In genomic region chr6:160265869-160266476, GRCh38 we compare ENCODE assay signal across 13 cellular contexts.
DNase-seq lines count a peak whose midpoint lies in the region; ATAC-seq and TF ChIP-seq lines count a peak whose summit lies in the region.
"Had no signal": no experiment of that assay in that cellular context is flagged by ENCODE, and none has a peak within 500 bp of the region (broad histone marks: within the 10 kb centered on the region; RNA-seq: fewer than 3 reads in every experiment).

No MANE protein-coding gene starts in this region.

- H3K27me3 ChIP-seq in parathyroid adenoma (ENCODE audit: control insufficient read depth, insufficient read depth, low read length) = no peaks in the 10 kb centered on the region
- H3K27me3 ChIP-seq: cardiac muscle cell had no signal

- no peak overlapping the region for H3K4me3 ChIP-seq in parathyroid adenoma (ENCODE audit: low read depth, low read length)
- H3K4me3 ChIP-seq: cardiac muscle cell had no signal

- no peak for TF ChIP-seq CTCF in parathyroid adenoma (IDR thresholded peaks at IDR 0.05)

- peak; percentile 74 for ATAC-seq in HG02588 (IDR thresholded peaks at IDR 0.05; ENCODE audit: unreplicated experiment)
- ATAC-seq in HG03432 (IDR thresholded peaks at IDR 0.05; ENCODE audit: unreplicated experiment) = peak; percentile 81
- ATAC-seq in GM21447 (IDR thresholded peaks at IDR 0.05; ENCODE audit: unreplicated experiment) = no peak

- peaks cover under 1% of the 10 kb centered on the region for H3K4me1 ChIP-seq in parathyroid adenoma

- H3K79me2 ChIP-seq in parathyroid adenoma = no peaks in the 10 kb centered on the region

- no peak overlapping the region for H3K4me3 Mint-ChIP-seq in activated naive CD4-positive, alpha-beta T cell treated with anti-CD3 and anti-CD28 coated beads, Interleukin-2, amount 50 U/mL, for 24 hours
- no peak overlapping the region for H3K4me3 Mint-ChIP-seq in activated naive CD4-positive, alpha-beta T cell treated with anti-CD3 and anti-CD28 coated beads, Interleukin-2, amount 10 ng/mL, durations not matched to agents 7 days and 5 days
- H3K4me3 Mint-ChIP-seq: H9 had no signal

- H3K27ac ChIP-seq in parathyroid adenoma = no peak overlapping the region
- H3K27ac ChIP-seq: cardiac muscle cell had no signal

- no peaks in the 10 kb centered on the region for H3K36me3 Mint-ChIP-seq in activated naive CD4-positive, alpha-beta T cell treated with anti-CD3 and anti-CD28 coated beads, Interleukin-2, amount 50 U/mL, for 24 hours
- H3K36me3 Mint-ChIP-seq in activated naive CD4-positive, alpha-beta T cell treated with anti-CD3 and anti-CD28 coated beads, Interleukin-2, amount 10 ng/mL, durations not matched to agents 7 days and 5 days = no peaks in the 10 kb centered on the region

- H3K27ac Mint-ChIP-seq in activated naive CD4-positive, alpha-beta T cell treated with anti-CD3 and anti-CD28 coated beads, Interleukin-2, amount 50 U/mL, for 24 hours = peak overlapping the region; percentile 14
- no peak overlapping the region for H3K27ac Mint-ChIP-seq in activated naive CD4-positive, alpha-beta T cell treated with anti-CD3 and anti-CD28 coated beads, Interleukin-2, amount 10 ng/mL, durations not matched to agents 7 days and 5 days
- H3K27ac Mint-ChIP-seq: progenitor cell of endocrine pancreas had no signal

- no peaks in the 10 kb centered on the region for H3K36me3 ChIP-seq in parathyroid adenoma (ENCODE audit: control insufficient read depth, insufficient read depth, low read length)
- H3K36me3 ChIP-seq: cardiac muscle cell had no signal

- peaks cover 7% of the 10 kb centered on the region for H3K4me1 Mint-ChIP-seq in activated naive CD4-positive, alpha-beta T cell treated with anti-CD3 and anti-CD28 coated beads, Interleukin-2, amount 50 U/mL, for 24 hours
- H3K4me1 Mint-ChIP-seq in activated naive CD4-positive, alpha-beta T cell treated with anti-CD3 and anti-CD28 coated beads, Interleukin-2, amount 10 ng/mL, durations not matched to agents 7 days and 5 days = no peaks in the 10 kb centered on the region

- H3K9ac ChIP-seq in parathyroid adenoma = no peak overlapping the region

- no peak overlapping the region for H3K4me2 ChIP-seq in parathyroid adenoma (ENCODE audit: low read length)

- no peaks in the 10 kb centered on the region for H3K9me3 Mint-ChIP-seq in activated naive CD4-positive, alpha-beta T cell treated with anti-CD3 and anti-CD28 coated beads, Interleukin-2, amount 50 U/mL, for 24 hours
- no peaks in the 10 kb centered on the region for H3K9me3 Mint-ChIP-seq in activated naive CD4-positive, alpha-beta T cell treated with anti-CD3 and anti-CD28 coated beads, Interleukin-2, amount 10 ng/mL, durations not matched to agents 7 days and 5 days
- H3K9me3 Mint-ChIP-seq: H9 had no signal

- CTCF ChIA-PET in activated naive CD4-positive, alpha-beta T cell treated with anti-CD3 and anti-CD28 coated beads, Interleukin-2, amount 10 ng/mL, durations not matched to agents 7 days and 5 days (lab: Charles Lee) = no interaction called here

- H3K27me3 Mint-ChIP-seq in activated naive CD4-positive, alpha-beta T cell treated with anti-CD3 and anti-CD28 coated beads, Interleukin-2, amount 50 U/mL, for 24 hours = peaks cover 5% of the 10 kb centered on the region
- peaks cover 14% of the 10 kb centered on the region for H3K27me3 Mint-ChIP-seq in activated naive CD4-positive, alpha-beta T cell treated with anti-CD3 and anti-CD28 coated beads, Interleukin-2, amount 10 ng/mL, durations not matched to agents 7 days and 5 days

- H2AFZ ChIP-seq in parathyroid adenoma = peak overlapping the region; percentile 1

- DNase-seq in activated naive CD4-positive, alpha-beta T cell treated with anti-CD3 and anti-CD28 coated beads, Interleukin-2, amount 10 ng/mL, durations not matched to agents 7 days and 5 days = no peak
- DNase-seq in NCI-H1092 treated with DMSO at 0.1 percent for 48 hours (lab: John Stamatoyannopoulos, UW) (no peak), DMS153 (lab: John Stamatoyannopoulos, UW) (no peak)
- DNase-seq: activated T-cell treated with anti-CD3 and anti-CD28 coated beads, Interleukin-2, amount 50 U/mL, for 1 hour; H9; NCI-H774 had no signal

- no peaks in the 10 kb centered on the region for H3K9me3 ChIP-seq in parathyroid adenoma (ENCODE audit: control insufficient read depth, low read length)
